Comparison of ENCODE assay signal across 8 cellular contexts in the genomic region with DNA sequence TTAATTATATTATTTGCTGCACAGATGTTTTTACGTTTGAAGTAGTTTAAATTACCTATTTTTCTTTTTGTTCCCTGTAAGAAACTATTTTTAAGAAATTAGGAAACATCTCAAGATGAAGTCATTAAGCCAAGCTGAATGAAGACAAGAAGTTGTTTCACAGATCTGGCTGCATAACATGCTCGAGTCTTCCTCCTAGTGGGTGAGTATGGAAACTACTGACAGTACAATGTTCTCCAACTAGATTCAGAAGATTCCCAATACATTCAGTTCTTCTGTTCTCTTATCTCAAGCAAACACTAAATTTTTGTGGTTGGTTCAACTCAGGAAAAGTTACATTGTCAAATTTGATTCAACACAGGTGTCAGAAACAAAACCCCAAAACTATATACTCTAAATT.
A peak's percentile ranks its signal among the peaks of the same experiment; 100 is the strongest.
DNase-seq lines count a peak whose midpoint lies in the region; ATAC-seq and FAIRE-seq lines count a peak whose summit lies in the region.

No MANE protein-coding gene starts in this region.

- peak; percentile 67 for ATAC-seq in GM21717 (IDR thresholded peaks at IDR 0.05; ENCODE audit: unreplicated experiment)
- ATAC-seq in HG03045 (IDR thresholded peaks at IDR 0.05; ENCODE audit: unreplicated experiment) = no peak
- ATAC-seq in HG02840 (IDR thresholded peaks at IDR 0.05; ENCODE audit: low FRiP score, unreplicated experiment) = no peak
- ATAC-seq in left cardiac atrium = no peak

- peak; percentile 42 for FAIRE-seq in RCC 7860 (lab: Jason Lieb, UNC)

- intact Hi-C loops in left cardiac atrium (cut with DNase I) = no loop called here

- DNase-seq in DMS53 treated with DMSO at 0.1 percent for 48 hours (lab: John Stamatoyannopoulos, UW; ENCODE audit: unreplicated experiment) (peak; percentile 9), RCC 7860 (ENCODE audit: low spot score) (peak; percentile 4), iPS-NIHi11 (ENCODE audit: low spot score) (peak; percentile 4), SW 1271 (lab: John Stamatoyannopoulos, UW) (no peak), left cardiac atrium (no peak)

Comparison
In these comparisons a context has a peak if more than half of its experiments do, and no peak if none do; other contexts are left out.
1. DNase-seq: peak in DMS53 treated with DMSO at 0.1 percent for 48 hours (single experiment), RCC 7860 (single experiment) and iPS-NIHi11 (single experiment); none in SW 1271 (0 of 2) and left cardiac atrium (single experiment).